8 cellular contexts compared by ENCODE assay signal in the genomic region with DNA sequence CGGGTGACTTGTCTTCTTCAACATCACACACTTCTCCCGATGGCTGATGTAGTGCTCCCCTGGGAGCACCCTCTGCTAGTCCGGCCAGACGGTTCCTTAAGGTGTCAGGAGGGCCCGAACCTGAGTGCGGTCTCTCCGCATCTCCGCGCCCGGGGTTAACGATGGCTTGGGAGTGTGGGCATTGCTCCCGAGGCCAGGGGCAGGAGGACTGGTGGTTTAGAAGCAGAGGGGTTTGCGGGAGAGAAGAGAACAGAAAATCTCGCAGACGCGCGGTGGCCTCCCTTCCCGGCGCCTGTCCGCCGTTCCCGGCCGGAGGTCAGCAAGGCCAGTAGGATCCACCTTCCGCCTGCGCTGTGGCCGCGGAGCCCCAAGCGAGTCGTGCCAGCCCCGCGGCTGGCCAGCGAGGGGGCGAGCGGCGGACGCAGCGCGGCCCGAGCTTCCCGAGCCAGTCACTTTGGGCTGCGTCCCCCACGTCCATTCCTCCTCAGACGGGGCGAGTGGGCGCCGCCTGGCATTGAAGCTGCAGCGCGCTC. TPM values are rescaled to one million over a fixed set of nuclear protein-coding genes. Genes with fewer than 3 reads are reported as not detected.
DNase-seq lines count a peak whose midpoint lies in the region; TF ChIP-seq lines count a peak whose summit lies in the region.

No MANE protein-coding gene starts in this region.

- no peaks in the 10 kb centered on the region for H3K79me2 ChIP-seq in SK-N-SH (ENCODE audit: insufficient read depth)
- no peaks in the 10 kb centered on the region for H3K79me2 ChIP-seq in fibroblast of lung (ENCODE audit: control insufficient read depth, insufficient read depth, low read length)

- DNase-seq in GM06990 (ENCODE audit: extremely low read depth, insufficient read length) (peak; percentile 18), SK-N-SH (peak; percentile 67), fibroblast of lung (ENCODE audit: low read depth in 2 of 2) (peak in 1 of 2 donors; percentile 19), DMS153 treated with DMSO at 0.1 percent for 48 hours (lab: John Stamatoyannopoulos, UW; ENCODE audit: unreplicated experiment) (no peak), NAMALWA (ENCODE audit: low spot score) (no peak), epidermal melanocyte (ENCODE audit: insufficient read length, low spot score) (no peak)
- no peak for DNase-seq in effector CD4-positive, alpha-beta T cell

- no peak overlapping the region for H3K9ac ChIP-seq in SK-N-SH
- no peak overlapping the region for H3K9ac ChIP-seq in fibroblast of lung (ENCODE audit: insufficient read depth, low read length)

- H3K4me3 ChIP-seq in GM06990 (replicated peaks; ENCODE audit: low read depth, low read length) (no peak overlapping the region), SK-N-SH (ENCODE audit: low read depth in 2 of 2, low read length in 1 of 2) (peak overlapping the region; percentile 54 to 55), fibroblast of lung (replicated peaks in 1 of 4; ENCODE audit: control extremely low read depth in 1 of 4, insufficient read depth in 1 of 4, low read depth in 3 of 4, low read length in 4 of 4) (peak overlapping the region; percentile 40 to 84 (median 52)), neuron (ENCODE audit: low read length) (peak overlapping the region; percentile 65)

- no peak for TF ChIP-seq EP300 in SK-N-SH (IDR thresholded peaks at IDR 0.05; ENCODE audit: borderline replicate concordance in 1 of 2, low read depth in 1 of 2, low read length in 1 of 2)

- H2AFZ ChIP-seq in SK-N-SH (ENCODE audit: low read depth) (peak overlapping the region; percentile 84; the same call in 1 of the 2 replicates), fibroblast of lung (ENCODE audit: low read length) (peak overlapping the region; percentile 37), neuron (ENCODE audit: low read depth, low read length) (no peak overlapping the region)

- H3K9me3 ChIP-seq in SK-N-SH = no peaks in the 10 kb centered on the region
- H3K9me3 ChIP-seq in fibroblast of lung (ENCODE audit: control insufficient read depth, insufficient read depth, low read depth, low read length) = no peaks in the 10 kb centered on the region
- H3K9me3 ChIP-seq in neuron (ENCODE audit: low read length) = no peaks in the 10 kb centered on the region

- H3K27me3 ChIP-seq in GM06990 (replicated peaks; ENCODE audit: control insufficient read depth, insufficient read depth, low read length) (peaks cover 3% of the 10 kb centered on the region; the same call in 1 of the 2 replicates), SK-N-SH (ENCODE audit: insufficient read depth) (peaks cover 35% of the 10 kb centered on the region), fibroblast of lung (ENCODE audit: control insufficient read depth, insufficient read depth, low read length) (peaks cover 5% of the 10 kb centered on the region), neuron (ENCODE audit: insufficient read depth, low read length) (no peaks in the 10 kb centered on the region)

- H3K9me2 ChIP-seq in SK-N-SH = no peaks in the 10 kb centered on the region

- TF ChIP-seq RAD21 in SK-N-SH (IDR thresholded peaks at IDR 0.05; ENCODE audit: low read length) = no peak

- POLR2A ChIA-PET in SK-N-SH (lab: Yijun Ruan, JAX) = interaction anchor here (1.2 kb wide), 1 partner anchor 190 kb away, joined by 3 read pairs; a partner anchor contains a TSS

- TF ChIP-seq CTCF in GM06990 (IDR thresholded peaks at IDR 0.05; ENCODE audit: insufficient read depth, low read length, poor library complexity, severe bottlenecking) (no peak), SK-N-SH (IDR thresholded peaks at IDR 0.05) (no peak), fibroblast of lung (conservative IDR thresholded peaks at IDR 0.05 in 1 of 2, IDR thresholded peaks at IDR 0.05 in 1 of 2; ENCODE audit: low read depth in 1 of 2, low read length in 2 of 2) (no peak)

- H3K4me2 ChIP-seq in SK-N-SH = peak overlapping the region; percentile 80
- peak overlapping the region; percentile 76 for H3K4me2 ChIP-seq in fibroblast of lung (ENCODE audit: extremely low read depth, insufficient read depth, low read length)

- peak overlapping the region in 1 of 2 experiments; percentile 69; a peak in 1 of 4 replicates for H3K27ac ChIP-seq in SK-N-SH (ENCODE audit: low read depth in 2 of 2, low read length in 1 of 2)
- no peak overlapping the region for H3K27ac ChIP-seq in fibroblast of lung (ENCODE audit: insufficient read depth, low read length)

- H4K20me1 ChIP-seq in SK-N-SH (ENCODE audit: insufficient read depth) = no peaks in the 10 kb centered on the region
- H4K20me1 ChIP-seq in fibroblast of lung (ENCODE audit: control insufficient read depth, extremely low read depth, insufficient read depth, low read length) = no peaks in the 10 kb centered on the region

- 10% methylated on average over 17 of the region's 48 CpGs for WGBS in SK-N-SH (ENCODE audit: low lambda C conversion rate)

- H3K36me3 ChIP-seq in GM06990 (ENCODE audit: control insufficient read depth, insufficient read depth, low read length) (no peaks in the 10 kb centered on the region), SK-N-SH (replicated peaks in 1 of 2; ENCODE audit: control insufficient read depth in 1 of 2, insufficient read depth in 2 of 2, low read length in 1 of 2) (no peaks in the 10 kb centered on the region), fibroblast of lung (ENCODE audit: control insufficient read depth, insufficient read depth, low read length) (no peaks in the 10 kb centered on the region), neuron (ENCODE audit: insufficient read depth, low read length) (peaks cover 11% of the 10 kb centered on the region)

- peaks cover 0 to 13% of the 10 kb centered on the region in 2 experiments; a peak in 2 of 4 replicates for H3K4me1 ChIP-seq in SK-N-SH (ENCODE audit: control insufficient read depth in 1 of 2, insufficient read depth in 2 of 2, low read depth in 1 of 2, low read length in 1 of 2)
- no peaks in the 10 kb centered on the region for H3K4me1 ChIP-seq in fibroblast of lung (ENCODE audit: control insufficient read depth, extremely low read depth, insufficient read depth, low read length)
- H3K4me1 ChIP-seq in neuron (ENCODE audit: insufficient read depth, low read length) = peaks cover 35% of the 10 kb centered on the region

- CTCF ChIA-PET in SK-N-SH (lab: Yijun Ruan, JAX) = interaction anchor here (0.7 to 2.4 kb wide), 4 partner anchors 16 to 253 kb away, joined by 3 to 11 read pairs (median 8); no protein-coding TSS in a partner anchor

- peaks cover 8% of the 10 kb centered on the region for H3F3A ChIP-seq in SK-N-SH (replicated peaks; ENCODE audit: insufficient read depth)

TF ChIP-seq in SK-N-SH, 30 proteins besides CTCF, POLR2A, EP300 and RAD21 (continues in another document):
- TF ChIP-seq CHD2 (IDR thresholded peaks at IDR 0.05; ENCODE audit: low read length, partially characterized antibody) (no peak), RCOR1 (IDR thresholded peaks at IDR 0.05; ENCODE audit: low read length) (no peak), SMC3 (IDR thresholded peaks at IDR 0.05; ENCODE audit: low read depth, low read length) (no peak), GATA2 (CRISPR knock-in tag; IDR thresholded peaks at IDR 0.05) (no peak), RXRA (IDR thresholded peaks at IDR 0.05; ENCODE audit: borderline replicate concordance, low read depth) (no peak), ELF1 (IDR thresholded peaks at IDR 0.05) (no peak), GABPA (IDR thresholded peaks at IDR 0.05; ENCODE audit: low read depth) (no peak)
- TF ChIP-seq, protein P1, sequence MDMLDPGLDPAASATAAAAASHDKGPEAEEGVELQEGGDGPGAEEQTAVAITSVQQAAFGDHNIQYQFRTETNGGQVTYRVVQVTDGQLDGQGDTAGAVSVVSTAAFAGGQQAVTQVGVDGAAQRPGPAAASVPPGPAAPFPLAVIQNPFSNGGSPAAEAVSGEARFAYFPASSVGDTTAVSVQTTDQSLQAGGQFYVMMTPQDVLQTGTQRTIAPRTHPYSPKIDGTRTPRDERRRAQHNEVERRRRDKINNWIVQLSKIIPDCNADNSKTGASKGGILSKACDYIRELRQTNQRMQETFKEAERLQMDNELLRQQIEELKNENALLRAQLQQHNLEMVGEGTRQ (IDR thresholded peaks at IDR 0.05; ENCODE audit: borderline replicate concordance, low read depth, low read length) = no peak
- TF ChIP-seq, protein P2, sequence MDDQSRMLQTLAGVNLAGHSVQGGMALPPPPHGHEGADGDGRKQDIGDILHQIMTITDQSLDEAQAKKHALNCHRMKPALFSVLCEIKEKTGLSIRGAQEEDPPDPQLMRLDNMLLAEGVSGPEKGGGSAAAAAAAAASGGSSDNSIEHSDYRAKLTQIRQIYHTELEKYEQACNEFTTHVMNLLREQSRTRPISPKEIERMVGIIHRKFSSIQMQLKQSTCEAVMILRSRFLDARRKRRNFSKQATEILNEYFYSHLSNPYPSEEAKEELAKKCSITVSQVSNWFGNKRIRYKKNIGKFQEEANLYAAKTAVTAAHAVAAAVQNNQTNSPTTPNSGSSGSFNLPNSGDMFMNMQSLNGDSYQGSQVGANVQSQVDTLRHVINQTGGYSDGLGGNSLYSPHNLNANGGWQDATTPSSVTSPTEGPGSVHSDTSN (IDR thresholded peaks at IDR 0.05) = no peak

RNA-seq across cellular contexts. Expression of a gene that starts 0.7 kb away (rescaled TPM):
- polyA plus RNA-seq in SK-N-SH (2012; rRNA removed) (2.9 and 3.1 TPM in 2 replicates), fibroblast of lung (0.85 and 2.2 TPM in 2 replicates)
- polyA plus RNA-seq in SK-N-SH (2012; cell fraction: cytosol; rRNA removed) = 2.8 and 3.0 TPM in 2 replicates
- 2.4 and 6.1 TPM in 2 replicates for polyA plus RNA-seq in SK-N-SH (2012; cell fraction: nucleus; rRNA removed)
- 4.6 and 6.9 TPM in 2 replicates for total RNA-seq in fibroblast of lung
- polyA plus RNA-seq in fibroblast of lung (2012) = 0.82 and 2.1 TPM in 2 replicates
- 0.75 and 1.6 TPM in 2 replicates for polyA minus RNA-seq in fibroblast of lung (ENCODE audit: low replicate concordance)

RNA-seq across cellular contexts. Expression of a gene that starts 25.6 kb away (rescaled TPM):
- polyA plus RNA-seq in SK-N-SH (2012; rRNA removed) (29.1 and 39.0 TPM in 2 replicates), fibroblast of lung (93.0 and 117 TPM in 2 replicates)
- polyA plus RNA-seq in SK-N-SH (2012; cell fraction: cytosol; rRNA removed) = 47.3 and 68.6 TPM in 2 replicates
- 16.3 and 35.2 TPM in 2 replicates for polyA plus RNA-seq in SK-N-SH (2012; cell fraction: nucleus; rRNA removed)
- total RNA-seq in fibroblast of lung = 37.2 and 38.8 TPM in 2 replicates
- polyA plus RNA-seq in fibroblast of lung (2012) = 53.8 and 64.3 TPM in 2 replicates
- 4.7 and 5.8 TPM in 2 replicates for polyA minus RNA-seq in fibroblast of lung (ENCODE audit: low replicate concordance)

RNA-seq across cellular contexts. Expression of a gene that starts 26.0 kb away (rescaled TPM):
- 21.6 and 26.3 TPM in 2 replicates for polyA plus RNA-seq in SK-N-SH (2012; rRNA removed)
- polyA plus RNA-seq in SK-N-SH (2012; cell fraction: cytosol; rRNA removed) = 39.6 and 64.4 TPM in 2 replicates
- polyA plus RNA-seq in SK-N-SH (2012; cell fraction: nucleus; rRNA removed) = 4.2 and 7.4 TPM in 2 replicates
- 86.7 and 87.8 TPM in 2 replicates for total RNA-seq in fibroblast of lung
- 130 and 165 TPM in 2 replicates for polyA plus RNA-seq in fibroblast of lung
- polyA plus RNA-seq in fibroblast of lung (2012) = 103 and 124 TPM in 2 replicates
- 1.2 and 3.4 TPM in 2 replicates for polyA minus RNA-seq in fibroblast of lung (ENCODE audit: low replicate concordance)

Comparison
In these comparisons a context has a peak if more than half of its experiments do, and no peak if none do; other contexts are left out.
1. DNase-seq: peak in GM06990 (single experiment) and SK-N-SH (single experiment); none in DMS153 treated with DMSO at 0.1 percent for 48 hours (single experiment), effector CD4-positive, alpha-beta T cell (single experiment), NAMALWA (single experiment) and epidermal melanocyte (single experiment).